ENCODE assay signal across 1 cellular context in genomic region chr18:32712860-32713259, GRCh38.
TF ChIP-seq lines count a peak whose summit lies in the region.

No MANE protein-coding gene starts in this region.

TF ChIP-seq in GM12878, 131 proteins besides CTCF, POLR2A, EP300 and RAD21:
- TF ChIP-seq RELA (IDR thresholded peaks at IDR 0.05; ENCODE audit: borderline replicate concordance, partially characterized antibody) (no peak), ZBTB40 (IDR thresholded peaks at IDR 0.05; ENCODE audit: borderline replicate concordance) (peak; percentile 73)
